In genomic region chr5:176536902-176537607, GRCh38 we compare ENCODE assay signal across 8 cellular contexts. TPM values are rescaled to one million over a fixed set of nuclear protein-coding genes. Genes with fewer than 3 reads are reported as not detected.
DNase-seq lines count a peak whose midpoint lies in the region; ATAC-seq and TF ChIP-seq lines count a peak whose summit lies in the region.

Gene RNF44 (minus strand): TSS chr5:176537402. CDS start chr5:176532472, 4,930 bp downstream.

- no peaks in the 10 kb centered on the region for H3K27me3 ChIP-seq in KMS-11 (ENCODE audit: insufficient read depth, low read depth)
- no peaks in the 10 kb centered on the region for H3K27me3 ChIP-seq in Panc1 (ENCODE audit: control insufficient read depth, insufficient read depth, low read length)
- H3K27me3 ChIP-seq in muscle layer of colon (ENCODE audit: control insufficient read depth in 1 of 2, insufficient read depth in 2 of 2, low read length in 2 of 2): no peaks in the 10 kb centered on the region

- peak within 1 kb of the TSS; percentile 76 for H3K4me2 ChIP-seq in KMS-11

- H3K9me3 Mint-ChIP-seq in activated T-cell treated with anti-CD3 and anti-CD28 coated beads, Interleukin-2, amount 50 U/mL, for 4 hours: no peaks in the 10 kb centered on the region

- H3K36me3 ChIP-seq in KMS-11 (ENCODE audit: insufficient read depth) (no peaks in the 10 kb centered on the region), Panc1 (ENCODE audit: control insufficient read depth, insufficient read depth, low read length) (peaks cover 6% of the 10 kb centered on the region), muscle layer of colon (ENCODE audit: insufficient read depth, low read length) (no peaks in the 10 kb centered on the region)

- H2AFZ ChIP-seq in KMS-11 (ENCODE audit: low read depth): peak within 1 kb of the TSS; percentile 58; the same call in 1 of the 2 replicates

- H3K9me3 ChIP-seq in Panc1 (ENCODE audit: control insufficient read depth, insufficient read depth, low read depth, low read length) (no peaks in the 10 kb centered on the region), muscle layer of colon (ENCODE audit: low read length) (no peaks in the 10 kb centered on the region)

- H3K9ac ChIP-seq in KMS-11: peak within 1 kb of the TSS; percentile 97
- peak within 1 kb of the TSS; percentile 95 for H3K9ac ChIP-seq in muscle layer of colon (ENCODE audit: low read length)

- peaks cover 40% of the 10 kb centered on the region for H3K79me2 ChIP-seq in KMS-11 (ENCODE audit: insufficient read depth, low read depth)

- H3K4me1 ChIP-seq in KMS-11 (ENCODE audit: low read depth, poor library complexity, severe bottlenecking) (peaks cover 31% of the 10 kb centered on the region), Panc1 (ENCODE audit: control insufficient read depth, insufficient read depth, low read length) (peaks cover 61% of the 10 kb centered on the region), muscle layer of colon (ENCODE audit: insufficient read depth, low read length) (peaks cover 51% of the 10 kb centered on the region)

- POLR2A ChIA-PET in Panc1 (lab: Charles Lee): interaction anchor here (0.7 to 0.8 kb wide), 2 partner anchors 10 to 142 kb away, joined by 5 to 10 read pairs; no protein-coding TSS in a partner anchor

- no peaks in the 10 kb centered on the region for H3K36me3 Mint-ChIP-seq in activated T-cell treated with anti-CD3 and anti-CD28 coated beads, Interleukin-2, amount 50 U/mL, for 4 hours (ENCODE audit: insufficient read depth)

- H3K4me3 ChIP-seq in KMS-11 (IDR thresholded peaks at IDR 0.05; ENCODE audit: insufficient read depth, low read depth, low read length) (no peak within 1 kb of the TSS), Panc1 (ENCODE audit: low read depth in 2 of 2, low read length in 2 of 2) (peak within 1 kb of the TSS; percentile 97 to 98), muscle layer of colon (ENCODE audit: low read depth in 1 of 2, low read length in 2 of 2) (peak within 1 kb of the TSS; percentile 82 to 100)

- peaks cover 66% of the 10 kb centered on the region for H3K4me1 Mint-ChIP-seq in activated T-cell treated with anti-CD3 and anti-CD28 coated beads, Interleukin-2, amount 50 U/mL, for 4 hours (ENCODE audit: low read depth)

- H3K27me3 Mint-ChIP-seq in activated T-cell treated with anti-CD3 and anti-CD28 coated beads, Interleukin-2, amount 50 U/mL, for 4 hours (ENCODE audit: low read depth): no peaks in the 10 kb centered on the region

- in situ Hi-C loops in Panc1 (cut with HindIII; ENCODE audit: low pct_unique_long_range_greater_than_20kb, low sequenced_read_pairs): no loop called here

- peak within 1 kb of the TSS; percentile 97 for H3K4me3 Mint-ChIP-seq in activated T-cell treated with anti-CD3 and anti-CD28 coated beads, Interleukin-2, amount 50 U/mL, for 4 hours

- H3K27ac ChIP-seq in KMS-11 (peak within 1 kb of the TSS; percentile 84), Panc1 (ENCODE audit: low read length) (peak within 1 kb of the TSS; percentile 99), muscle layer of colon (ENCODE audit: low read depth, low read length) (peak within 1 kb of the TSS; percentile 95)

- CTCF ChIA-PET in Panc1 (lab: Charles Lee): interaction anchor here (1.0 to 1.6 kb wide), 3 partner anchors 36 to 120 kb away, joined by 3 to 9 read pairs (median 8); no protein-coding TSS in a partner anchor

- peak; percentile 43 for ATAC-seq in GM21786 (IDR thresholded peaks at IDR 0.05; ENCODE audit: unreplicated experiment)
- ATAC-seq in Panc1: peak; percentile 75
- peak; percentile 68 to 70 for ATAC-seq in activated T-cell treated with anti-CD3 and anti-CD28 coated beads, Interleukin-2, amount 50 U/mL, for 4 hours
- peak; percentile 78 for ATAC-seq in esophagus mucosa

- intact Hi-C loops in Panc1 (cut with micrococcal nuclease; ENCODE audit: unreplicated experiment): no loop called here

- no TSS peak for BruUV-seq in Panc1 (replicated peaks; lab: Mats Ljungman, UMichigan)

- TF ChIP-seq CTCF in KMS-11 (conservative IDR thresholded peaks at IDR 0.05; ENCODE audit: low read depth, low read length) (no peak), Panc1 (IDR thresholded peaks at IDR 0.05) (no peak)

- no peaks in the 10 kb centered on the region for H4K20me1 ChIP-seq in KMS-11 (ENCODE audit: insufficient read depth)

- DNase-seq in DMS79 (lab: John Stamatoyannopoulos, UW) (peak; percentile 53), Panc1 (ENCODE audit: low read depth, low spot score) (peak; percentile 92)
- DNase-seq in activated T-cell treated with anti-CD3 and anti-CD28 coated beads, Interleukin-2, amount 50 U/mL, for 4 hours: peak; percentile 98
- DNase-seq in stimulated activated CD8-positive, alpha-beta memory T cell treated with anti-CD3 and anti-CD28 coated beads, Interleukin-7, amount 100 ng/mL, for 1 hour (ENCODE audit: low read depth in 2 of 2): peak; percentile 96 to 98

RNA-seq across cellular contexts. Expression of gene RNF44, which starts in this region (rescaled TPM):
- total RNA-seq in Panc1 (2021; ENCODE audit: unreplicated experiment) (113 TPM), esophagus mucosa (22.0 TPM)
- polyA plus RNA-seq in Panc1 (2012; ENCODE audit: insufficient read length): 100 TPM
- total RNA-seq in activated T-cell treated with anti-CD3 and anti-CD28 coated beads, Interleukin-2, amount 50 U/mL, for 4 hours: 10 to 100 TPM; 55.0 to 58.5 (median 58.4) TPM
